9 cellular contexts compared by ENCODE assay signal in the genomic region with DNA sequence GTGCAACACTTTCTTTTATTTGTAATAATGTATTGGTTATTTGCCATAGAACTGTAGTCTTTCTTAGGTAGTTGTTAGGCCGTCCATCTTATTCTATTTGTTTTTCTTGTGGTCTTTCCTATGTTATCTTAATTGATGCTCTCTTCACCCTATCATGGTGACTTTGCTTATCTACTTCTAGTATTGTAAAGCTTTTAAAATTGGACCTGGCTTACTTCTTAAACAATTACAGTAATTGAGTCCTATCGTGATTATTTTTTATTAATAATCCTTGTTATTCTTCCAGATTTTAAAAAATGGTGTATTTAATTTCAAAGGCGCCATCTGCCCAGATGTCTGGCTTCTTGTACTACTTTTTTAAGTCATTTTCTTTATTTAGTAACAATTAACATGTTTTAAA.
"Had no signal": no experiment of that assay in that cellular context is flagged by ENCODE, and none has a peak within 500 bp of the region (broad histone marks: within the 10 kb centered on the region; RNA-seq: fewer than 3 reads in every experiment).

No MANE protein-coding gene starts in this region.

- ATAC-seq: HCT116, HepG2 had no signal

- H3K4me2 ChIP-seq: KMS-11 had no signal

- H2AFZ ChIP-seq: GM23248 had no signal

- H3K9me3 ChIP-seq: HAP-1 had no signal

- FAIRE-seq: HepG2 had no signal

- H3K9ac ChIP-seq: GM23248, KMS-11 had no signal

- H3K36me3 ChIP-seq: HAP-1 had no signal

- H3K27ac ChIP-seq: GM23248, HL-60, KMS-11 had no signal

- DNase-seq: GM23248, GOT3, H7, KBM-7 had no signal

- H3K4me3 ChIP-seq: GM23248, HAP-1 had no signal
